In genomic region chr2:144519597-144519933, GRCh38 we compare ENCODE assay signal across 7 cellular contexts. TPM values are rescaled to one million over a fixed set of nuclear protein-coding genes. Genes with fewer than 3 reads are reported as not detected.
A peak's percentile ranks its signal among the peaks of the same experiment; 100 is the strongest.
DNase-seq lines count a peak whose midpoint lies in the region; ATAC-seq and TF ChIP-seq lines count a peak whose summit lies in the region.

No MANE protein-coding gene starts in this region.

- peaks cover 81% of the 10 kb centered on the region for H3K27me3 ChIP-seq in HUES6 (ENCODE audit: control insufficient read depth, insufficient read depth, low read length)
- peaks cover 0 to 28% of the 10 kb centered on the region in 2 donors for H3K27me3 ChIP-seq in body of pancreas
- H3K27me3 ChIP-seq in mesendoderm (ENCODE audit: insufficient read depth, low read length, poor library complexity): peaks cover 19% of the 10 kb centered on the region
- peaks cover 13% of the 10 kb centered on the region for H3K27me3 ChIP-seq in thyroid gland
- H3K27me3 ChIP-seq in foreskin keratinocyte: peaks cover 97% of the 10 kb centered on the region

- peak overlapping the region; percentile 30 for H3K56ac ChIP-seq in mesendoderm (ENCODE audit: low read length)

- H4K5ac ChIP-seq in mesendoderm (ENCODE audit: low read length): no peak overlapping the region

- no peak overlapping the region for H4K8ac ChIP-seq in mesendoderm (ENCODE audit: low read depth, low read length)

- ATAC-seq in body of pancreas (no peak), foreskin keratinocyte (no peak)

- no peaks in the 10 kb centered on the region for H3K79me2 ChIP-seq in mesendoderm (ENCODE audit: control insufficient read depth, insufficient read depth, low read length)

- peak overlapping the region; percentile 52 for H3K4me2 ChIP-seq in mesendoderm (ENCODE audit: low read length)

- H2BK5ac ChIP-seq in mesendoderm (ENCODE audit: low read length): no peak overlapping the region

- TF ChIP-seq POLR2A in body of pancreas (IDR thresholded peaks at IDR 0.05) (no peak), thyroid gland (IDR thresholded peaks at IDR 0.05) (no peak)

- H3K23ac ChIP-seq in mesendoderm (ENCODE audit: low read length): no peak overlapping the region

- DNase-seq in body of pancreas: no peak
- DNase-seq in mesendoderm: no peak
- no peak for DNase-seq in thyroid gland
- no peak for DNase-seq in activated CD4-positive, alpha-beta T cell treated with anti-CD3 and anti-CD28 coated beads, Interleukin-2, amount 50 U/mL, for 1 hour
- DNase-seq in foreskin keratinocyte: no peak
- DNase-seq in nucleus accumbens (lab: John Stamatoyannopoulos, UW): no peak

- TF ChIP-seq CTCF in body of pancreas (IDR thresholded peaks at IDR 0.05) (no peak), thyroid gland (IDR thresholded peaks at IDR 0.05) (no peak), foreskin keratinocyte (conservative IDR thresholded peaks at IDR 0.05) (no peak)

- H3K36me3 ChIP-seq in HUES6 (ENCODE audit: control insufficient read depth, insufficient read depth, low read length) (no peaks in the 10 kb centered on the region), body of pancreas (replicated peaks in 1 of 2; ENCODE audit: insufficient read depth in 1 of 2, low read depth in 2 of 2) (no peaks in the 10 kb centered on the region), mesendoderm (ENCODE audit: control insufficient read depth, insufficient read depth, low read length) (no peaks in the 10 kb centered on the region), thyroid gland (no peaks in the 10 kb centered on the region)

- 9 to 17% methylated on average over 3 of the region's 3 CpGs for WGBS in body of pancreas, 2 donors
- WGBS in mesendoderm (ENCODE audit: extremely low coverage, insufficient coverage, low lambda C conversion rate): no CpG with 5 or more reads among the region's 3 CpGs
- 19% methylated on average over 3 of the region's 3 CpGs for WGBS in thyroid gland, 2 donors

- no peaks in the 10 kb centered on the region for H3K79me1 ChIP-seq in mesendoderm (ENCODE audit: low read length)

- no peak overlapping the region for H2AK5ac ChIP-seq in mesendoderm (ENCODE audit: low read length)

- H3K9ac ChIP-seq in HUES6 (ENCODE audit: low read length): peak overlapping the region; percentile 70
- H3K9ac ChIP-seq in mesendoderm (ENCODE audit: low read length): peak overlapping the region; percentile 47

- H3K4me1 ChIP-seq in HUES6 (ENCODE audit: control insufficient read depth, insufficient read depth, low read length) (peaks cover 31% of the 10 kb centered on the region), body of pancreas (peaks cover 34% of the 10 kb centered on the region), mesendoderm (ENCODE audit: control insufficient read depth, low read depth, low read length) (peaks cover 3% of the 10 kb centered on the region), thyroid gland (peaks cover 8 to 27% of the 10 kb centered on the region in 2 donors), foreskin keratinocyte (peaks cover 3% of the 10 kb centered on the region)

- intact Hi-C loops in body of pancreas (cut with DNase I): no loop called here
- intact Hi-C loops in thyroid gland (cut with DNase I): loop anchor here (10.0 kb wide), 1 partner anchor 185 kb away; a partner anchor contains a TSS

- peak overlapping the region; percentile 80 for H2BK15ac ChIP-seq in mesendoderm (replicated peaks; ENCODE audit: low read depth)

- peak overlapping the region; percentile 23 for H2BK120ac ChIP-seq in mesendoderm (ENCODE audit: low read depth, low read length)

- H3K27ac ChIP-seq in HUES6 (ENCODE audit: low read depth, low read length): no peak overlapping the region
- peak overlapping the region; percentile 1 to 77 (median 30) for H3K27ac ChIP-seq in body of pancreas
- H3K27ac ChIP-seq in mesendoderm (ENCODE audit: low read depth, low read length): no peak overlapping the region
- peak overlapping the region; percentile 61 to 94 (median 89) for H3K27ac ChIP-seq in thyroid gland
- no peak overlapping the region for H3K27ac ChIP-seq in foreskin keratinocyte

- no peaks in the 10 kb centered on the region for H3K9me3 ChIP-seq in HUES6 (ENCODE audit: control insufficient read depth, insufficient read depth, low read depth, low read length)
- H3K9me3 ChIP-seq in body of pancreas: no peaks in the 10 kb centered on the region
- H3K9me3 ChIP-seq in thyroid gland: no peaks in the 10 kb centered on the region

- no peak overlapping the region for H3K4ac ChIP-seq in mesendoderm (ENCODE audit: low read depth, low read length)

- H3K18ac ChIP-seq in mesendoderm (ENCODE audit: low read length): peak overlapping the region; percentile 70

- H3K4me3 ChIP-seq in HUES6 (ENCODE audit: low read depth, low read length): peak overlapping the region; percentile 87
- no peak overlapping the region for H3K4me3 ChIP-seq in body of pancreas
- peak overlapping the region; percentile 0 for H3K4me3 ChIP-seq in mesendoderm (ENCODE audit: low read length)
- H3K4me3 ChIP-seq in thyroid gland (replicated peaks in 1 of 3): peak overlapping the region in 2 of 3 donors; percentile 0 to 42

RNA-seq across cellular contexts. Expression of gene ZEB2, which starts 0.4 kb away (rescaled TPM):
- total RNA-seq in body of pancreas: 10 to 100 TPM; 18.5 to 24.6 TPM
- 0.74 TPM for polyA plus RNA-seq in mesendoderm (2013, experiment 1 of 2)
- polyA plus RNA-seq in mesendoderm (2013, experiment 2 of 2): 0.83 TPM
- 10 to 100 TPM; 21.7 to 52.1 (median 37.9) TPM for total RNA-seq in thyroid gland
- 0.03 and 0.11 TPM in 2 replicates for total RNA-seq in foreskin keratinocyte
- 0.08 TPM in 2 replicates for polyA plus RNA-seq in foreskin keratinocyte

Comparison
In these comparisons a context has a peak if more than half of its experiments do, and no peak if none do; other contexts are left out.
1. H3K27ac ChIP-seq: peak in body of pancreas (4 of 4) and thyroid gland (3 of 3); none in HUES6 (single experiment), mesendoderm (single experiment) and foreskin keratinocyte (single experiment).
2. H3K4me3 ChIP-seq: peak in HUES6 (single experiment), mesendoderm (single experiment) and thyroid gland (2 of 3); none in body of pancreas (0 of 2).
3. RNA of gene ZEB2, which starts 0.4 kb away (total RNA-seq): 21.7 to 52.1 TPM in thyroid gland and 18.5 to 24.6 TPM in body of pancreas; 0.03 to 0.11 TPM in foreskin keratinocyte; every median in the first group is over 10 times any median in the second.